In genomic region chr9:118577121-118577520, GRCh38 we compare ENCODE assay signal across 14 cellular contexts.
A peak's percentile ranks its signal among the peaks of the same experiment; 100 is the strongest.
DNase-seq lines count a peak whose midpoint lies in the region; ATAC-seq, FAIRE-seq and TF ChIP-seq lines count a peak whose summit lies in the region.
"Had no signal": no experiment of that assay in that cellular context is flagged by ENCODE, and none has a peak within 500 bp of the region (broad histone marks: within the 10 kb centered on the region; RNA-seq: fewer than 3 reads in every experiment).

No MANE protein-coding gene starts in this region.

- no peak for DNase-seq in H54 (ENCODE audit: insufficient read length, low spot score)
- DNase-seq in amniotic epithelial cell (ENCODE audit: low read depth): peak; percentile 85
- DNase-seq in fibroblast of the aortic adventitia (ENCODE audit: low read depth): peak; percentile 60
- no peak for DNase-seq in cerebellum (ENCODE audit: low spot score)
- DNase-seq in cortex of kidney (lab: John Stamatoyannopoulos, UW): no peak
- no peak for DNase-seq in mucosa of descending colon
- DNase-seq: activated CD8-positive, alpha-beta memory T cell treated with anti-CD3 and anti-CD28 coated beads for 24 hours; CD8-positive, alpha-beta T cell; MM.1S; retina; stomach; T1000 had no signal

- peaks cover 43% of the 10 kb centered on the region for H3K4me1 ChIP-seq in skeletal muscle satellite cell (ENCODE audit: control insufficient read depth, insufficient read depth, low read length)
- H3K4me1 ChIP-seq in mucosa of descending colon (ENCODE audit: low read depth): no peaks in the 10 kb centered on the region
- H3K4me1 ChIP-seq: stomach had no signal

- H3K9ac ChIP-seq in skeletal muscle satellite cell (ENCODE audit: low read depth, low read length): peak overlapping the region; percentile 86

- no peaks in the 10 kb centered on the region for H3K9me3 ChIP-seq in skeletal muscle satellite cell (replicated peaks; ENCODE audit: low read length)
- H3K9me3 ChIP-seq in mucosa of descending colon: no peaks in the 10 kb centered on the region

- H3K27me3 ChIP-seq in skeletal muscle satellite cell (ENCODE audit: control insufficient read depth, insufficient read depth, low read length): no peaks in the 10 kb centered on the region
- H3K27me3 ChIP-seq: stomach had no signal

- ATAC-seq in HG02973 (IDR thresholded peaks at IDR 0.05; ENCODE audit: unreplicated experiment) (no peak), mucosa of descending colon (no peak)
- ATAC-seq: CD8-positive, alpha-beta T cell had no signal

- H3K36me3 ChIP-seq in skeletal muscle satellite cell (ENCODE audit: insufficient read depth, low read length): no peaks in the 10 kb centered on the region
- no peaks in the 10 kb centered on the region for H3K36me3 ChIP-seq in mucosa of descending colon (ENCODE audit: low read depth)
- H3K36me3 ChIP-seq: stomach had no signal

- H3K4me2 ChIP-seq in skeletal muscle satellite cell (ENCODE audit: low read length): peak overlapping the region; percentile 70

- H3K4me3 ChIP-seq in fibroblast of the aortic adventitia (ENCODE audit: low read depth, low read length): no peak overlapping the region
- H3K4me3 ChIP-seq in skeletal muscle satellite cell (ENCODE audit: low read length): peak overlapping the region; percentile 20
- H3K4me3 ChIP-seq in mucosa of descending colon: no peak overlapping the region
- H3K4me3 ChIP-seq: stomach had no signal

- peak; percentile 96 for FAIRE-seq in H54 (lab: Jason Lieb, UNC)

- intact Hi-C loops in mucosa of descending colon (cut with DNase I, micrococcal nuclease): no loop called here

- TF ChIP-seq CTCF in fibroblast of the aortic adventitia (IDR thresholded peaks at IDR 0.05; ENCODE audit: insufficient read depth, low read length): no peak
- TF ChIP-seq CTCF in mucosa of descending colon (IDR thresholded peaks at IDR 0.05): no peak

- TF ChIP-seq POLR2A in H54 (IDR thresholded peaks at IDR 0.05; ENCODE audit: low read depth, low read length): no peak

Comparison
In these comparisons a context has a peak if more than half of its experiments do, and no peak if none do; other contexts are left out.
1. DNase-seq: peak in amniotic epithelial cell (single experiment) and fibroblast of the aortic adventitia (single experiment); none in H54 (single experiment), cerebellum (single experiment), cortex of kidney (single experiment) and mucosa of descending colon (0 of 3).